ENCODE assay signal across 1 cellular context in the genomic region with DNA sequence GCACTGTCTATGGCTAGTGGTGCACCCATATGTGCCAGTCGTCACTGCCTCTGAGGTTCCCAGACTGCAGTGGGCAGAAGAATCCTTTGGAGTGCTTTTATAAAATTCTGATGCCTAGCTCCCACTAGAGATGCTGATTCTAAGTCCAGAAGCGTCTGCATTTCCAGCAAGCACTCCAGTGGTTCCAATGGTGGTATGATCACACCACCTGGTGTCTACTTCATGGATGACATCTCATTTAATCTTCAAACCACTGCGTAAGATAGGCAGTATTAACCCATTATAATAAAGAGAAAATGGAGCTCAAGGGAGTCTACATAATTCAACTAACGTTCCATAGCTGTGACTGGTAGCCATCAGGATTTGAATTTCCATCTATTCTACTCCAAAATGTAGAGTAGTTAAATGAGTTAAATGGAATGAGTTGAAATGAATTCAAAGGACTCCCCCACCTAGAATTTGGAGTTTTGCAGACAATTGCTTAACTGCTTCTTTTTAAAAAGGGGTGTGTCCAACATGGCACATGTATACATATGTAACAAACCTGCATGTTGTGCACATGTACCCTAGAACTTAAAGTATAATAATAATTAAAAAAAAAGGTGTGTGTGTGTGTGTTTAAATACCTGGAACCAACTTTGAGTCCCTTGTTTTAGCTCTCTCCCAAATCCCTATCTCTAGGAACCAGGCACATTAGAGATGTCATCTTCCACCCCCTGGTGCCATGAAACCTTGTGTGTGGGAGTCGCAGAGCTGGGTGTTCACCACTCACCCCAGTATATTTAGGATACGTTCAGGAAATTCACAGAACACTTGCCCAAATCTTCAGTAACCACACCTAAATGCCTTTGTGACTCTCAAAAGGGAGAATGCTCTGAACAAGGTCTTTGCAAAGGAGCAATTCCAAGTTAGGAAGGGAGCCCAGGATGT.
TF ChIP-seq lines count a peak whose summit lies in the region.

No MANE protein-coding gene starts in this region.

TF ChIP-seq in GM23338, 12 proteins besides CTCF, POLR2A, EP300 and RAD21 (continued from another document):
- TF ChIP-seq, protein P1, sequence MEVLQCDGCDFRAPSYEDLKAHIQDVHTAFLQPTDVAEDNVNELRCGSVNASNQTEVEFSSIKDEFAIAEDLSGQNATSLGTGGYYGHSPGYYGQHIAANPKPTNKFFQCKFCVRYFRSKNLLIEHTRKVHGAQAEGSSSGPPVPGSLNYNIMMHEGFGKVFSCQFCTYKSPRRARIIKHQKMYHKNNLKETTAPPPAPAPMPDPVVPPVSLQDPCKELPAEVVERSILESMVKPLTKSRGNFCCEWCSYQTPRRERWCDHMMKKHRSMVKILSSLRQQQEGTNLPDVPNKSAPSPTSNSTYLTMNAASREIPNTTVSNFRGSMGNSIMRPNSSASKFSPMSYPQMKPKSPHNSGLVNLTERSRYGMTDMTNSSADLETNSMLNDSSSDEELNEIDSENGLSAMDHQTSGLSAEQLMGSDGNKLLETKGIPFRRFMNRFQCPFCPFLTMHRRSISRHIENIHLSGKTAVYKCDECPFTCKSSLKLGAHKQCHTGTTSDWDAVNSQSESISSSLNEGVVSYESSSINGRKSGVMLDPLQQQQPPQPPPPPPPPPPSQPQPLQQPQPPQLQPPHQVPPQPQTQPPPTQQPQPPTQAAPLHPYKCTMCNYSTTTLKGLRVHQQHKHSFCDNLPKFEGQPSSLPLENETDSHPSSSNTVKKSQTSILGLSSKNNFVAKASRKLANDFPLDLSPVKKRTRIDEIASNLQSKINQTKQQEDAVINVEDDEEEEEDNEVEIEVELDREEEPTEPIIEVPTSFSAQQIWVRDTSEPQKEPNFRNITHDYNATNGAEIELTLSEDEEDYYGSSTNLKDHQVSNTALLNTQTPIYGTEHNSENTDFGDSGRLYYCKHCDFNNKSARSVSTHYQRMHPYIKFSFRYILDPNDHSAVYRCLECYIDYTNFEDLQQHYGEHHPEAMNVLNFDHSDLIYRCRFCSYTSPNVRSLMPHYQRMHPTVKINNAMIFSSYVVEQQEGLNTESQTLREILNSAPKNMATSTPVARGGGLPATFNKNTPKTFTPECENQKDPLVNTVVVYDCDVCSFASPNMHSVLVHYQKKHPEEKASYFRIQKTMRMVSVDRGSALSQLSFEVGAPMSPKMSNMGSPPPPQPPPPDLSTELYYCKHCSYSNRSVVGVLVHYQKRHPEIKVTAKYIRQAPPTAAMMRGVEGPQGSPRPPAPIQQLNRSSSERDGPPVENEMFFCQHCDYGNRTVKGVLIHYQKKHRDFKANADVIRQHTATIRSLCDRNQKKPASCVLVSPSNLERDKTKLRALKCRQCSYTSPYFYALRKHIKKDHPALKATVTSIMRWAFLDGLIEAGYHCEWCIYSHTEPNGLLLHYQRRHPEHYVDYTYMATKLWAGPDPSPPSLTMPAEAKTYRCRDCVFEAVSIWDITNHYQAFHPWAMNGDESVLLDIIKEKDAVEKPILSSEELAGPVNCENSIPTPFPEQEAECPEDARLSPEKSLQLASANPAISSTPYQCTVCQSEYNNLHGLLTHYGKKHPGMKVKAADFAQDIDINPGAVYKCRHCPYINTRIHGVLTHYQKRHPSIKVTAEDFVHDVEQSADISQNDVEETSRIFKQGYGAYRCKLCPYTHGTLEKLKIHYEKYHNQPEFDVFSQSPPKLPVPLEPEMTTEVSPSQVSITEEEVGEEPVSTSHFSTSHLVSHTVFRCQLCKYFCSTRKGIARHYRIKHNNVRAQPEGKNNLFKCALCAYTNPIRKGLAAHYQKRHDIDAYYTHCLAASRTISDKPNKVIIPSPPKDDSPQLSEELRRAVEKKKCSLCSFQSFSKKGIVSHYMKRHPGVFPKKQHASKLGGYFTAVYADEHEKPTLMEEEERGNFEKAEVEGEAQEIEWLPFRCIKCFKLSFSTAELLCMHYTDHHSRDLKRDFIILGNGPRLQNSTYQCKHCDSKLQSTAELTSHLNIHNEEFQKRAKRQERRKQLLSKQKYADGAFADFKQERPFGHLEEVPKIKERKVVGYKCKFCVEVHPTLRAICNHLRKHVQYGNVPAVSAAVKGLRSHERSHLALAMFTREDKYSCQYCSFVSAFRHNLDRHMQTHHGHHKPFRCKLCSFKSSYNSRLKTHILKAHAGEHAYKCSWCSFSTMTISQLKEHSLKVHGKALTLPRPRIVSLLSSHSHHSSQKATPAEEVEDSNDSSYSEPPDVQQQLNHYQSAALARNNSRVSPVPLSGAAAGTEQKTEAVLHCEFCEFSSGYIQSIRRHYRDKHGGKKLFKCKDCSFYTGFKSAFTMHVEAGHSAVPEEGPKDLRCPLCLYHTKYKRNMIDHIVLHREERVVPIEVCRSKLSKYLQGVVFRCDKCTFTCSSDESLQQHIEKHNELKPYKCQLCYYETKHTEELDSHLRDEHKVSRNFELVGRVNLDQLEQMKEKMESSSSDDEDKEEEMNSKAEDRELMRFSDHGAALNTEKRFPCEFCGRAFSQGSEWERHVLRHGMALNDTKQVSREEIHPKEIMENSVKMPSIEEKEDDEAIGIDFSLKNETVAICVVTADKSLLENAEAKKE (CRISPR knock-in tag; IDR thresholded peaks at IDR 0.05) = no peak
- TF ChIP-seq STAT1 (IDR thresholded peaks at IDR 0.05; ENCODE audit: unreplicated experiment) (no peak), CREB1 (CRISPR knock-in tag; IDR thresholded peaks at IDR 0.05; ENCODE audit: low read depth) (no peak), POLR2AphosphoS5 (IDR thresholded peaks at IDR 0.05; ENCODE audit: low read depth) (no peak), ZNF114 (CRISPR knock-in tag; IDR thresholded peaks at IDR 0.05) (no peak), NANOG (IDR thresholded peaks at IDR 0.05; ENCODE audit: borderline replicate concordance) (no peak)
- TF ChIP-seq, protein P2, sequence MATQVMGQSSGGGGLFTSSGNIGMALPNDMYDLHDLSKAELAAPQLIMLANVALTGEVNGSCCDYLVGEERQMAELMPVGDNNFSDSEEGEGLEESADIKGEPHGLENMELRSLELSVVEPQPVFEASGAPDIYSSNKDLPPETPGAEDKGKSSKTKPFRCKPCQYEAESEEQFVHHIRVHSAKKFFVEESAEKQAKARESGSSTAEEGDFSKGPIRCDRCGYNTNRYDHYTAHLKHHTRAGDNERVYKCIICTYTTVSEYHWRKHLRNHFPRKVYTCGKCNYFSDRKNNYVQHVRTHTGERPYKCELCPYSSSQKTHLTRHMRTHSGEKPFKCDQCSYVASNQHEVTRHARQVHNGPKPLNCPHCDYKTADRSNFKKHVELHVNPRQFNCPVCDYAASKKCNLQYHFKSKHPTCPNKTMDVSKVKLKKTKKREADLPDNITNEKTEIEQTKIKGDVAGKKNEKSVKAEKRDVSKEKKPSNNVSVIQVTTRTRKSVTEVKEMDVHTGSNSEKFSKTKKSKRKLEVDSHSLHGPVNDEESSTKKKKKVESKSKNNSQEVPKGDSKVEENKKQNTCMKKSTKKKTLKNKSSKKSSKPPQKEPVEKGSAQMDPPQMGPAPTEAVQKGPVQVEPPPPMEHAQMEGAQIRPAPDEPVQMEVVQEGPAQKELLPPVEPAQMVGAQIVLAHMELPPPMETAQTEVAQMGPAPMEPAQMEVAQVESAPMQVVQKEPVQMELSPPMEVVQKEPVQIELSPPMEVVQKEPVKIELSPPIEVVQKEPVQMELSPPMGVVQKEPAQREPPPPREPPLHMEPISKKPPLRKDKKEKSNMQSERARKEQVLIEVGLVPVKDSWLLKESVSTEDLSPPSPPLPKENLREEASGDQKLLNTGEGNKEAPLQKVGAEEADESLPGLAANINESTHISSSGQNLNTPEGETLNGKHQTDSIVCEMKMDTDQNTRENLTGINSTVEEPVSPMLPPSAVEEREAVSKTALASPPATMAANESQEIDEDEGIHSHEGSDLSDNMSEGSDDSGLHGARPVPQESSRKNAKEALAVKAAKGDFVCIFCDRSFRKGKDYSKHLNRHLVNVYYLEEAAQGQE (IDR thresholded peaks at IDR 0.05; ENCODE audit: unreplicated experiment) = no peak
